Comparison of ENCODE assay signal across 19 cellular contexts in genomic region chr6:17103715-17104114, GRCh38. TPM values are rescaled to one million over a fixed set of nuclear protein-coding genes. Genes with fewer than 3 reads are reported as not detected.
DNase-seq lines count a peak whose midpoint lies in the region; ATAC-seq and TF ChIP-seq lines count a peak whose summit lies in the region.
"Had no signal": no experiment of that assay in that cellular context is flagged by ENCODE, and none has a peak within 500 bp of the region (broad histone marks: within the 10 kb centered on the region; RNA-seq: fewer than 3 reads in every experiment).

No MANE protein-coding gene starts in this region.

- no peak overlapping the region for H3K4me2 ChIP-seq in PC-3 (ENCODE audit: low read length)

- DNase-seq in ACHN (peak; percentile 4), GM13977 (ENCODE audit: low spot score) (no peak), PC-3 (peak; percentile 39), fibroblast of mammary gland (ENCODE audit: low read depth) (no peak), NCI-H226 (no peak), activated gamma-delta T cell treated with Interleukin-2 at 50 U/mL for 16 hours (no peak)
- no peak for DNase-seq in activated CD8-positive, alpha-beta memory T cell treated with anti-CD3 and anti-CD28 coated beads for 24 hours
- DNase-seq: activated naive CD8-positive, alpha-beta T cell treated with anti-CD3 and anti-CD28 coated beads, Interleukin-2, amount 10 ng/mL, durations not matched to agents 7 days and 5 days; CD4-positive, CD25-positive, alpha-beta regulatory T cell; hypothalamus; NCI-H2171; sigmoid colon; stimulated activated naive B cell treated with anti-CD40 and anti-IgM and Interleukin-4, amounts not matched to agents 10 μg/mL and 1 μg/mL and 100 μg/mL, for 72 hours; upper lobe of right lung had no signal

- H3K27ac ChIP-seq in PC-3 (ENCODE audit: low read length): no peak overlapping the region
- H3K27ac ChIP-seq: epithelial cell of prostate, sigmoid colon, upper lobe of right lung had no signal

- H3K36me3 ChIP-seq in PC-3 (ENCODE audit: low read depth, low read length): no peaks in the 10 kb centered on the region
- H3K36me3 ChIP-seq: sigmoid colon, upper lobe of right lung had no signal

- no peaks in the 10 kb centered on the region for H3K27me3 ChIP-seq in PC-3 (ENCODE audit: low read length)

- H3K9ac ChIP-seq in PC-3 (ENCODE audit: low read length): no peak overlapping the region

- TF ChIP-seq CTCF in GM13977 (IDR thresholded peaks at IDR 0.05; ENCODE audit: extremely low read depth, insufficient read depth, missing control alignments) (peak; percentile 13), PC-3 (conservative IDR thresholded peaks at IDR 0.05; ENCODE audit: low read depth, low read length) (peak; percentile 46), fibroblast of mammary gland (conservative IDR thresholded peaks at IDR 0.05; ENCODE audit: control insufficient read depth, insufficient read depth, low read depth, low read length) (peak; percentile 25)

- H3K9me3 ChIP-seq in PC-3 (ENCODE audit: low read length): no peaks in the 10 kb centered on the region
- H3K9me3 ChIP-seq: sigmoid colon, upper lobe of right lung had no signal

- no peak overlapping the region for H2AFZ ChIP-seq in PC-3 (ENCODE audit: low read length)

- no peaks in the 10 kb centered on the region for H3K79me2 ChIP-seq in PC-3 (ENCODE audit: low read length)

- no TSS peak for BruUV-seq in PC-3 (replicated peaks; lab: Mats Ljungman, UMichigan)

- peaks cover 3% of the 10 kb centered on the region for H3K4me1 ChIP-seq in PC-3 (ENCODE audit: insufficient read depth, low read length)

- intact Hi-C loops in PC-3 (cut with micrococcal nuclease): no loop called here

- H3F3A ChIP-seq in PC-3 (ENCODE audit: low read length, unreplicated experiment): no peaks in the 10 kb centered on the region

- H3K9me2 ChIP-seq in PC-3 (replicated peaks; ENCODE audit: low read length): no peaks in the 10 kb centered on the region

- POLR2A ChIA-PET in PC-3 (lab: Charles Lee; ENCODE audit: unreplicated experiment): no interaction called here

- ATAC-seq in PC-3: no peak; the same call in 1 of the 2 replicates
- ATAC-seq in HG03095 (IDR thresholded peaks at IDR 0.05; ENCODE audit: unreplicated experiment): no peak
- ATAC-seq: activated CD4-positive, CD25-positive, alpha-beta regulatory T cell treated with anti-CD3 and anti-CD28 coated beads, Interleukin-2, amount 50 U/mL, for 24 hours; stimulated activated naive B cell treated with anti-CD40 and anti-IgM and Interleukin-4, amounts not matched to agents 10 μg/mL and 1 μg/mL and 100 μg/mL, for 72 hours; upper lobe of right lung had no signal

- H3K4me3 ChIP-seq in PC-3 (ENCODE audit: low read length) (no peak overlapping the region), fibroblast of mammary gland (ENCODE audit: control insufficient read depth, low read depth, low read length) (no peak overlapping the region)
- H3K4me3 ChIP-seq: lung, sigmoid colon, upper lobe of right lung had no signal

- H4K20me1 ChIP-seq in PC-3 (ENCODE audit: low read length): no peaks in the 10 kb centered on the region

- in situ Hi-C loops in ACHN (cut with HindIII; ENCODE audit: low pct_ligation_motif_present, low pct_unique_long_range_greater_than_20kb, low sequenced_read_pairs) (no loop called here), GM13977 (cut with MboI; ENCODE audit: low pct_unique_long_range_greater_than_20kb, low sequenced_read_pairs, unreplicated experiment) (no loop called here)

- CTCF ChIA-PET in PC-3 (lab: Charles Lee): interaction anchor here (0.6 to 0.7 kb wide), 2 partner anchors 334 to 1671 kb away, joined by 7 to 15 read pairs; no protein-coding TSS in a partner anchor

RNA-seq across cellular contexts. Expression of gene STMND1, which starts 1.9 kb away (rescaled TPM):
- not detected in 2 replicates for total RNA-seq in PC-3 (2014; rRNA removed)
- total RNA-seq: activated naive CD8-positive, alpha-beta T cell treated with anti-CD3 and anti-CD28 coated beads, Interleukin-2, amount 10 ng/mL, durations not matched to agents 7 days and 5 days; CD4-positive, CD25-positive, alpha-beta regulatory T cell; G401; upper lobe of right lung had no signal

Comparison
In these comparisons a context has a peak if more than half of its experiments do, and no peak if none do; other contexts are left out.
1. DNase-seq: peak in ACHN (single experiment) and PC-3 (single experiment); none in GM13977 (single experiment), fibroblast of mammary gland (single experiment), NCI-H226 (single experiment), activated CD8-positive, alpha-beta memory T cell treated with anti-CD3 and anti-CD28 coated beads for 24 hours (single experiment) and activated gamma-delta T cell treated with Interleukin-2 at 50 U/mL for 16 hours (single experiment).
2. Peak in every context shown above with its lines, with median percentiles within 50 percentile points of each other: CTCF ChIP-seq.